In genomic region chr21:44337428-44337827, GRCh38 we compare ENCODE assay signal across 1 cellular context.
TF ChIP-seq lines count a peak whose summit lies in the region.

No MANE protein-coding gene starts in this region.

TF ChIP-seq in IMR-90, 13 proteins besides CTCF, POLR2A, EP300 and RAD21:
- no peak for TF ChIP-seq RCOR1 (IDR thresholded peaks at IDR 0.05; ENCODE audit: insufficient replicate concordance, low read length)
- no peak for TF ChIP-seq MAZ (IDR thresholded peaks at IDR 0.05; ENCODE audit: borderline replicate concordance, low read depth, low read length)
- TF ChIP-seq BHLHE40 (IDR thresholded peaks at IDR 0.05; ENCODE audit: low read depth, low read length), result no peak
- TF ChIP-seq MAFK (IDR thresholded peaks at IDR 0.05; ENCODE audit: low read depth, low read length), result no peak
- no peak for TF ChIP-seq CHD1 (IDR thresholded peaks at IDR 0.05; ENCODE audit: low read depth, low read length)
- no peak for TF ChIP-seq MXI1 (IDR thresholded peaks at IDR 0.05; ENCODE audit: borderline replicate concordance, low read depth, low read length)
- TF ChIP-seq CEBPB (IDR thresholded peaks at IDR 0.05; ENCODE audit: low read depth, low read length), result no peak
- no peak for TF ChIP-seq USF2 (IDR thresholded peaks at IDR 0.05; ENCODE audit: low read depth, low read length)
- no peak for TF ChIP-seq RFX5 (IDR thresholded peaks at IDR 0.05; ENCODE audit: low read depth, low read length)
- no peak for TF ChIP-seq SMC3 (IDR thresholded peaks at IDR 0.05; ENCODE audit: low read depth, low read length)
- TF ChIP-seq FOS (IDR thresholded peaks at IDR 0.05; ENCODE audit: low read depth, low read length), result no peak
- TF ChIP-seq ELK1 (IDR thresholded peaks at IDR 0.05; ENCODE audit: borderline replicate concordance, low read depth, low read length), result no peak
- TF ChIP-seq NFE2L2 (IDR thresholded peaks at IDR 0.05; ENCODE audit: low read depth, low read length), result no peak
TF ChIP-seq in IMR-90: peak in this region for 0.
